Comparison of ENCODE assay signal across 8 cellular contexts in the genomic region with DNA sequence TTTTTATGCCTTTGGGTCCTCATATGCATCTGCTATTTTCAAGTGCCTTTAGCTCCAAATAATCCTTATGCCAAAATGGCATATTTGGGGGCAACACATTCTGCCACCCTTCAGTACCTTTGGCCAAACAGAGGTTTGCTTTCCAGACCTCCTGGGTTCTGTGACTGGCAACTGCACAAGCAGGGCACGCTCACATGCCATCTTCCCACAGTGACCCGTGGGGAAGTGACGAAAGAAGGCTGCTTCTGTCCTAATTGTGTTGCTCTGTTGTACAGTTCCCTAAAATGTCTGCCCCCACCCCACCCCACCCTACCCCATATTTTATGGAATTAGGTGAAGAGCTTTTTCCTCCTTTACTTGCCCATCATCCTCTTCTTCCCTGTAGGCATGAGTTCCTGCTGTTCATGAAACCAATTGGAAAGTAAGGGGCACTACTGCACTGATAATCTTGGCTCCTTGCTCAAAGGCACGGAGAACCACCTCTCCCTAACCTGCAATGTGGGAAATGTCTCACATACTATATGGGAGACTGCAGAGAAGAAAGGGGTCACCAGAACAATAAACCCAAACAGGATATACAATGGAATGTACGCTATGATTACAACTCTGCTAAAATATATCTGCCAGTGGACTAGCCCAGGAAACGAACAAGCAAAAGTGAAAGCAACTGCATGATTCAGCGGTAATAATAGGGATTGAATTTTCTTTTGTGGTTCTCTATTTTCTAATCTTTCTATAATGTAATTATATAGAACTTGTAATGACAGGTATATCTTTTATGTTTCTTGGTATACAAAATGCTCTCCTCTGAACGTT. TPM values are rescaled to one million over a fixed set of nuclear protein-coding genes. Genes with fewer than 3 reads are reported as not detected.
A peak's percentile ranks its signal among the peaks of the same experiment; 100 is the strongest.
DNase-seq lines count a peak whose midpoint lies in the region; ATAC-seq and TF ChIP-seq lines count a peak whose summit lies in the region.

No MANE protein-coding gene starts in this region.

- no peaks in the 10 kb centered on the region for H3K9me1 ChIP-seq in IMR-90 (ENCODE audit: insufficient read depth, low read length)

- H2AK5ac ChIP-seq in IMR-90 (ENCODE audit: low read depth, low read length) = peak overlapping the region; percentile 64; the same call in 1 of the 2 replicates

- ATAC-seq in IMR-90 (ENCODE audit: low read depth) (peak; percentile 78), GM18511 (IDR thresholded peaks at IDR 0.05; ENCODE audit: unreplicated experiment) (no peak), HG03045 (IDR thresholded peaks at IDR 0.05; ENCODE audit: unreplicated experiment) (no peak)

- CTCF ChIA-PET in AG04450 (lab: Charles Lee) (interaction anchor here (0.6 to 12.9 kb wide), 6 partner anchors 18 to 228 kb away, joined by 3 to 306 read pairs (median 4); no protein-coding TSS in a partner anchor), IMR-90 (lab: Yijun Ruan, JAX) (interaction anchor here (0.6 to 1.8 kb wide), 3 partner anchors 42 to 370 kb away, joined by 3 to 4 read pairs (median 3); no protein-coding TSS in a partner anchor)

- no peak for TF ChIP-seq RAD21 in IMR-90 (IDR thresholded peaks at IDR 0.05; ENCODE audit: low read length)

- peak overlapping the region; percentile 31; the same call in 1 of the 3 replicates for H2BK15ac ChIP-seq in IMR-90 (ENCODE audit: low read depth, low read length)

- dilution Hi-C loops in IMR-90 (cut with HindIII; ENCODE audit: low sequenced_read_pairs, unreplicated experiment) = loop anchor here (25.0 kb wide), 2 partner anchors 228 to 353 kb away; a partner anchor contains a TSS

- POLR2A ChIA-PET in AG04450 (lab: Yijun Ruan, JAX) = no interaction called here
- POLR2A ChIA-PET in IMR-90 (lab: Charles Lee; ENCODE audit: unreplicated experiment) = no interaction called here

- H3K27me3 ChIP-seq in AG04450 (ENCODE audit: control insufficient read depth, insufficient read depth, low read length) (no peaks in the 10 kb centered on the region), IMR-90 (ENCODE audit: control insufficient read depth, insufficient read depth, low read length) (no peaks in the 10 kb centered on the region; the same call in 1 of the 2 replicates), esophagus (ENCODE audit: control insufficient read depth in 1 of 2, insufficient read depth in 2 of 2, low read length in 2 of 2) (no peaks in the 10 kb centered on the region), rectal smooth muscle tissue (ENCODE audit: control insufficient read depth, insufficient read depth, low read length) (no peaks in the 10 kb centered on the region)

- no peaks in the 10 kb centered on the region for H3K4me1 ChIP-seq in IMR-90 (ENCODE audit: control insufficient read depth, insufficient read depth, low read length)
- H3K4me1 ChIP-seq in esophagus (ENCODE audit: control insufficient read depth in 2 of 2, insufficient read depth in 2 of 2, low read length in 1 of 2) = no peaks in the 10 kb centered on the region
- H3K4me1 ChIP-seq in rectal smooth muscle tissue (ENCODE audit: control insufficient read depth, insufficient read depth, low read length) = peaks cover 2% of the 10 kb centered on the region

- H3K36me3 ChIP-seq in IMR-90 (ENCODE audit: control insufficient read depth, insufficient read depth, low read length) (no peaks in the 10 kb centered on the region), esophagus (ENCODE audit: control insufficient read depth in 2 of 2, insufficient read depth in 2 of 2, low read length in 1 of 2) (no peaks in the 10 kb centered on the region), rectal smooth muscle tissue (ENCODE audit: control insufficient read depth, insufficient read depth, low read length) (no peaks in the 10 kb centered on the region)

- peak overlapping the region; percentile 90 for H4K5ac ChIP-seq in IMR-90 (ENCODE audit: low read depth, low read length)

- DNase-seq in AG04450 (ENCODE audit: low read depth, low spot score) (no peak), IMR-90 (peak; percentile 51), superior temporal gyrus (ENCODE audit: extremely low spot score) (no peak)
- peak; percentile 45 for DNase-seq in activated CD4-positive, CD25-positive, alpha-beta regulatory T cell treated with anti-CD3 and anti-CD28 coated beads, Interleukin-2, amount 50 U/mL, for 72 hours

- H3K9ac ChIP-seq in IMR-90 (ENCODE audit: low read depth, low read length) = peak overlapping the region; percentile 52; the same call in 1 of the 2 replicates
- H3K9ac ChIP-seq in rectal smooth muscle tissue (ENCODE audit: low read length) = peak overlapping the region; percentile 53

- in situ Hi-C loops in IMR-90 (cut with MboI; ENCODE audit: low sequenced_read_pairs) = loop anchor here (25.0 kb wide), 1 partner anchor 1128 kb away; no protein-coding TSS in a partner anchor

- peak overlapping the region; percentile 71 for H2BK5ac ChIP-seq in IMR-90 (ENCODE audit: low read depth, low read length, poor library complexity, severe bottlenecking)

- no peak overlapping the region for H2AK9ac ChIP-seq in IMR-90 (replicated peaks; ENCODE audit: low read depth, low read length, poor library complexity)

- no peak for TF ChIP-seq POLR2A in IMR-90 (IDR thresholded peaks at IDR 0.05; ENCODE audit: low read depth, low read length)

- intact Hi-C loops in IMR-90 (cut with micrococcal nuclease) = loop anchor here (2.0 to 10.0 kb wide), 2 partner anchors 546 to 1120 kb away; no protein-coding TSS in a partner anchor

- H3K18ac ChIP-seq in IMR-90 (ENCODE audit: low read depth, low read length) = peak overlapping the region; percentile 90

- no TSS peak for BruUV-seq in IMR-90 (replicated peaks; lab: Mats Ljungman, UMichigan)

- H4K91ac ChIP-seq in IMR-90 (ENCODE audit: insufficient read depth, low read depth, low read length) = peak overlapping the region; percentile 50

- peak overlapping the region; percentile 75; the same call in 1 of the 2 replicates for H2BK20ac ChIP-seq in IMR-90 (ENCODE audit: low read depth, low read length)

- H3K4me2 ChIP-seq in IMR-90 (ENCODE audit: low read depth, low read length) = peak overlapping the region; percentile 97

- no peaks in the 10 kb centered on the region for H4K20me1 ChIP-seq in IMR-90 (ENCODE audit: insufficient read depth, low read length)

- H3K56ac ChIP-seq in IMR-90 (ENCODE audit: extremely low read depth, insufficient read depth, low read length) = no peak overlapping the region

- no CpG with 5 or more reads among the region's 8 CpGs for WGBS in IMR-90 (ENCODE audit: extremely low coverage in 2 of 2, insufficient read length in 1 of 2), 2 experiments
- 31 to 32% methylated on average over 8 of the region's 8 CpGs for WGBS in esophagus, 2 donors

- H3K23ac ChIP-seq in IMR-90 (ENCODE audit: low read depth, low read length) = peak overlapping the region; percentile 22; the same call in 1 of the 2 replicates

- H3K9me3 ChIP-seq in AG04450 (ENCODE audit: control insufficient read depth, insufficient read depth, low read length) (no peaks in the 10 kb centered on the region), IMR-90 (ENCODE audit: control insufficient read depth, insufficient read depth, low read length) (no peaks in the 10 kb centered on the region), esophagus (ENCODE audit: control insufficient read depth in 2 of 2, insufficient read depth in 1 of 2, low read depth in 1 of 2, low read length in 1 of 2) (no peaks in the 10 kb centered on the region)

- 0 out of 2 replicates have a peak, but pooled peaks have one; percentile 8 for TF ChIP-seq CTCF in AG04450 (IDR thresholded peaks at IDR 0.05; ENCODE audit: low read depth, low read length)
- no peak for TF ChIP-seq CTCF in IMR-90 (conservative IDR thresholded peaks at IDR 0.05; ENCODE audit: low read depth, low read length)

- H3K27ac ChIP-seq in AG04450 (ENCODE audit: low read depth, low read length) = no peak overlapping the region
- H3K27ac ChIP-seq in IMR-90 (ENCODE audit: insufficient read depth, low read length) = peak overlapping the region; percentile 82; the same call in 1 of the 2 replicates
- peak overlapping the region; percentile 27 to 50 for H3K27ac ChIP-seq in esophagus (ENCODE audit: low read depth in 2 of 2, low read length in 1 of 2)
- H3K27ac ChIP-seq in rectal smooth muscle tissue (ENCODE audit: low read depth, low read length) = peak overlapping the region; percentile 63

- H4K8ac ChIP-seq in IMR-90 (ENCODE audit: low read depth in 2 of 2, low read length in 2 of 2) = peak overlapping the region; percentile 56 to 77; a peak in 3 of 4 replicates

- no peaks in the 10 kb centered on the region for H3K79me1 ChIP-seq in IMR-90 (ENCODE audit: low read depth in 1 of 2, low read length in 2 of 2)

- H2AFZ ChIP-seq in IMR-90 (replicated peaks; ENCODE audit: low read length, poor library complexity) = peak overlapping the region; percentile 81

- H3K4me3 ChIP-seq in AG04450 (ENCODE audit: low read depth, low read length) = peak overlapping the region; percentile 37
- H3K4me3 ChIP-seq in IMR-90 (ENCODE audit: insufficient read depth, low read depth, low read length) = peak overlapping the region; percentile 41; the same call in 1 of the 2 replicates
- H3K4me3 ChIP-seq in esophagus (ENCODE audit: low read depth in 1 of 2, low read length in 2 of 2) = peak overlapping the region; percentile 7 to 25
- H3K4me3 ChIP-seq in rectal smooth muscle tissue (ENCODE audit: low read length) = peak overlapping the region; percentile 71

- H3K14ac ChIP-seq in IMR-90 (replicated peaks; ENCODE audit: low read depth, low read length) = peak overlapping the region; percentile 81

- peak overlapping the region; percentile 86 for H2BK120ac ChIP-seq in IMR-90 (ENCODE audit: low read depth, low read length)

- H3K4ac ChIP-seq in IMR-90 (ENCODE audit: low read depth, low read length) = peak overlapping the region; percentile 66

RNA-seq across cellular contexts. Expression of a gene that starts 3.3 kb away (rescaled TPM):
- polyA plus RNA-seq in AG04450 (2011; rRNA removed) = 0.02 and 0.09 TPM in 2 replicates
- polyA minus RNA-seq in AG04450 (2011; rRNA and poly(A)+ RNA removed) = not detected in 2 replicates
- under 0.01 and 0.18 TPM in 2 replicates for total RNA-seq in IMR-90 (2012; rRNA removed)
- polyA plus RNA-seq in IMR-90 (2012; rRNA removed) = 0.04 TPM in 1 of 2 replicates, not detected in the other
- not detected in 2 replicates for polyA plus RNA-seq in IMR-90 (2012; cell fraction: cytosol; rRNA removed)
- polyA plus RNA-seq in IMR-90 (2012; cell fraction: nucleus; rRNA removed; ENCODE audit: low replicate concordance) = 0.06 TPM in 1 of 2 replicates, not detected in the other
- under 1 TPM; 0.25 to 0.55 TPM for polyA plus RNA-seq in esophagus

RNA-seq across cellular contexts. Expression of a gene that starts 19.8 kb away (rescaled TPM):
- polyA plus RNA-seq in AG04450 (2011; rRNA removed) (not detected in 2 replicates), IMR-90 (2012; rRNA removed) (not detected in 2 replicates), esophagus (not detected)
- polyA minus RNA-seq in AG04450 (2011; rRNA and poly(A)+ RNA removed) = not detected in 2 replicates
- not detected in 2 replicates for total RNA-seq in IMR-90 (2012; rRNA removed)
- not detected in 2 replicates for polyA plus RNA-seq in IMR-90 (2012; cell fraction: cytosol; rRNA removed)
- not detected in 2 replicates for polyA plus RNA-seq in IMR-90 (2012; cell fraction: nucleus; rRNA removed; ENCODE audit: low replicate concordance)

RNA-seq across cellular contexts. Expression of a gene that starts 37.6 kb away (rescaled TPM):
- polyA plus RNA-seq in AG04450 (2011; rRNA removed) (8.3 and 10.2 TPM in 2 replicates), IMR-90 (2012; rRNA removed) (4.5 and 4.6 TPM in 2 replicates), esophagus (1 to 10 TPM; 2.4 TPM)
- 9.4 and 11.0 TPM in 2 replicates for polyA minus RNA-seq in AG04450 (2011; rRNA and poly(A)+ RNA removed)
- 6.7 and 7.9 TPM in 2 replicates for total RNA-seq in IMR-90 (2012; rRNA removed)
- polyA plus RNA-seq in IMR-90 (2012; cell fraction: cytosol; rRNA removed) = 1.8 and 3.7 TPM in 2 replicates
- 0.75 and 1.7 TPM in 2 replicates for polyA plus RNA-seq in IMR-90 (2012; cell fraction: nucleus; rRNA removed; ENCODE audit: low replicate concordance)

RNA-seq across cellular contexts. Expression of a gene that starts 46.3 kb away (rescaled TPM):
- 234 and 258 TPM in 2 replicates for polyA plus RNA-seq in AG04450 (2011; rRNA removed)
- polyA minus RNA-seq in AG04450 (2011; rRNA and poly(A)+ RNA removed) = 279 and 316 TPM in 2 replicates
- 95.3 and 125 TPM in 2 replicates for total RNA-seq in IMR-90 (2012; rRNA removed)
- polyA plus RNA-seq in IMR-90 (2012; rRNA removed) = 96.5 and 102 TPM in 2 replicates
- 40.5 and 46.9 TPM in 2 replicates for polyA plus RNA-seq in IMR-90 (2012; cell fraction: cytosol; rRNA removed)
- 19.8 and 78.9 TPM in 2 replicates for polyA plus RNA-seq in IMR-90 (2012; cell fraction: nucleus; rRNA removed; ENCODE audit: low replicate concordance)
- 10 to 100 TPM; 13.2 to 14.3 TPM for polyA plus RNA-seq in esophagus

Comparison
In these comparisons a context has a peak if more than half of its experiments do, and no peak if none do; other contexts are left out.
1. DNase-seq: peak in IMR-90 (single experiment) and activated CD4-positive, CD25-positive, alpha-beta regulatory T cell treated with anti-CD3 and anti-CD28 coated beads, Interleukin-2, amount 50 U/mL, for 72 hours (single experiment); none in AG04450 (single experiment) and superior temporal gyrus (single experiment).
2. H3K4me3 ChIP-seq: peak in every context shown above with its lines; median percentile 71 in rectal smooth muscle tissue; 41 in IMR-90; 37 in AG04450; 16 in esophagus.